In genomic region chr9:2023532-2023931, GRCh38 we compare ENCODE assay signal across 2 cellular contexts.
TF ChIP-seq lines count a peak whose summit lies in the region.

No MANE protein-coding gene starts in this region.

TF ChIP-seq in IMR-90, 13 proteins besides CTCF, POLR2A, EP300 and RAD21:
- TF ChIP-seq FOS (IDR thresholded peaks at IDR 0.05; ENCODE audit: low read depth, low read length) (no peak), RCOR1 (IDR thresholded peaks at IDR 0.05; ENCODE audit: insufficient replicate concordance, low read length) (no peak), MAFK (IDR thresholded peaks at IDR 0.05; ENCODE audit: low read depth, low read length) (no peak), CHD1 (IDR thresholded peaks at IDR 0.05; ENCODE audit: low read depth, low read length) (no peak), BHLHE40 (IDR thresholded peaks at IDR 0.05; ENCODE audit: low read depth, low read length) (no peak), USF2 (IDR thresholded peaks at IDR 0.05; ENCODE audit: low read depth, low read length) (no peak), SMC3 (IDR thresholded peaks at IDR 0.05; ENCODE audit: low read depth, low read length) (no peak)

TF ChIP-seq in endothelial cell of umbilical vein, 7 proteins besides CTCF, POLR2A, EP300 and RAD21:
- TF ChIP-seq MYC (IDR thresholded peaks at IDR 0.05; ENCODE audit: low read depth, low read length) (no peak), EZH2 (IDR thresholded peaks at IDR 0.05; ENCODE audit: borderline replicate concordance, low read depth, low read length, severe bottlenecking) (no peak), FOS (IDR thresholded peaks at IDR 0.05; ENCODE audit: borderline replicate concordance, insufficient read depth, low read length) (no peak), POLR2AphosphoS5 (IDR thresholded peaks at IDR 0.05; ENCODE audit: insufficient read depth, low read depth, low read length) (no peak), JUN (IDR thresholded peaks at IDR 0.05; ENCODE audit: borderline replicate concordance, insufficient read depth, insufficient read length, low read depth) (no peak), MAX (IDR thresholded peaks at IDR 0.05; ENCODE audit: insufficient read depth, insufficient read length) (no peak), GATA2 (IDR thresholded peaks at IDR 0.05; ENCODE audit: insufficient read depth, insufficient read length, low read depth, low read length) (no peak)
